ENCODE assay signal across 30 cellular contexts in the genomic region with DNA sequence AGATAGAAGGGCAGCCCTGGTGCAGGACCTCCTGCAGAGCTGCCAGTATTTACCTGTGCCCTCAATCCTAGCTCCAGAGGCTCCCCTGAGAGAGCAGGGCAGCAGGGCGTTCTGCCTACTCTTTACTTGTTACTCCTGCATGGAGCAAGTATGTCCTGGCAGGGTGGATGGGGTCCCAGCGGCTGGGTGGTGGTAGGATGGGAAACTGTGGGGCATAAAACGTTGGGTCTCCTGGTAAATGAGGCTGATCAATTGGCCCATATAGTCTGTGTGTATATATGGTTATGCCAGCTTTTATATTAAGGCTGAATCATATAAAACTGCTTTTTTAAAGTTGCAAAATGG.
"Had no signal": no experiment of that assay in that cellular context is flagged by ENCODE, and none has a peak within 500 bp of the region (broad histone marks: within the 10 kb centered on the region; RNA-seq: fewer than 3 reads in every experiment).

No MANE protein-coding gene starts in this region.

- H3K9me3 ChIP-seq: ovary, prostate gland, right lobe of liver, testis, uterus had no signal

- H3K4me3 ChIP-seq: ovary, prostate gland, right atrium auricular region, right lobe of liver, sigmoid colon, suprapubic skin, testis, tibial artery, transverse colon, upper lobe of right lung, uterus had no signal

- H3K27ac ChIP-seq: ovary, parathyroid adenoma, prostate gland, right atrium auricular region, right lobe of liver, sigmoid colon, suprapubic skin, testis, tibial artery, transverse colon, upper lobe of right lung, uterus had no signal

- H3K27ac Mint-ChIP-seq: naive thymus-derived CD8-positive, alpha-beta T cell; natural killer cell treated with Interleukin-12 subunit alpha and Interleukin-12 subunit beta and Interleukin-15 and Interleukin-18, amount 100 ng/mL, for 72 hours; nephron progenitor cell; stimulated activated memory B cell treated with anti-CD40 and anti-IgM and Interleukin-4, amounts not matched to agents 10 μg/mL and 1 μg/mL and 100 μg/mL, for 72 hours; stimulated activated naive CD8-positive, alpha-beta T cell treated with anti-CD3 and anti-CD28 coated beads, Interleukin-15, amount 100 ng/mL, for 72 hours; type B pancreatic cell had no signal

- H3K27me3 ChIP-seq: ovary, right atrium auricular region, right lobe of liver, sigmoid colon, suprapubic skin, testis, tibial artery, transverse colon, upper lobe of right lung, uterus had no signal

- ATAC-seq: naive thymus-derived CD8-positive, alpha-beta T cell; stimulated activated naive CD8-positive, alpha-beta T cell treated with anti-CD3 and anti-CD28 coated beads, Interleukin-15, amount 100 ng/mL, for 72 hours; upper lobe of right lung had no signal

- H3K4me1 ChIP-seq: parathyroid adenoma, prostate gland, testis, upper lobe of right lung, uterus had no signal

- H3K36me3 ChIP-seq: ovary, prostate gland, right atrium auricular region, right lobe of liver, sigmoid colon, suprapubic skin, transverse colon, upper lobe of right lung, uterus had no signal

- H3K9ac ChIP-seq: parathyroid adenoma had no signal

- H3K4me3 Mint-ChIP-seq: naive B cell; naive thymus-derived CD8-positive, alpha-beta T cell; natural killer cell treated with Interleukin-12 subunit alpha and Interleukin-12 subunit beta and Interleukin-15 and Interleukin-18, amount 100 ng/mL, for 72 hours; nephron progenitor cell; neural crest cell; stimulated activated memory B cell treated with anti-CD40 and anti-IgM and Interleukin-4, amounts not matched to agents 10 μg/mL and 1 μg/mL and 100 μg/mL, for 72 hours; stimulated activated naive CD8-positive, alpha-beta T cell treated with anti-CD3 and anti-CD28 coated beads, Interleukin-15, amount 100 ng/mL, for 72 hours; type B pancreatic cell had no signal

- DNase-seq: naive B cell; nephron progenitor cell; occipital lobe; ovary; retina; sigmoid colon; small intestine; stimulated activated CD4-positive, alpha-beta T cell treated with anti-CD3 and anti-CD28 coated beads, Interleukin-15, amount 100 ng/mL, for 24 hours; stimulated activated CD4-positive, alpha-beta T cell treated with anti-CD3 and anti-CD28 coated beads, Interleukin-2, amount 100 ng/mL, for 24 hours; stimulated activated CD4-positive, alpha-beta T cell treated with anti-CD3 and anti-CD28 coated beads, Interleukin-2, amount 100 ng/mL, for 48 hours; stimulated activated CD4-positive, alpha-beta T cell treated with anti-CD3 and anti-CD28 coated beads, Interleukin-4, amount 100 ng/mL, for 4 hours; stimulated activated CD8-positive, alpha-beta memory T cell treated with anti-CD3 and anti-CD28 coated beads, Interleukin-4, amount 100 ng/mL, for 48 hours; stimulated activated naive CD4-positive, alpha-beta T cell; stimulated activated naive CD8-positive, alpha-beta T cell treated with anti-CD3 and anti-CD28 coated beads, Interleukin-15, amount 100 ng/mL, for 72 hours; stimulated activated naive CD8-positive, alpha-beta T cell treated with anti-CD3 and anti-CD28 coated beads, Interleukin-15, Interleukin-2, amounts not matched to agents 100 U/mL and 50 U/mL, for 24 hours; testis; tibial artery; transverse colon; upper lobe of right lung; uterus had no signal

- H2AFZ ChIP-seq: parathyroid adenoma had no signal

- H3K4me1 Mint-ChIP-seq: naive thymus-derived CD8-positive, alpha-beta T cell; stimulated activated memory B cell treated with anti-CD40 and anti-IgM and Interleukin-4, amounts not matched to agents 10 μg/mL and 1 μg/mL and 100 μg/mL, for 72 hours; stimulated activated naive CD8-positive, alpha-beta T cell treated with anti-CD3 and anti-CD28 coated beads, Interleukin-15, amount 100 ng/mL, for 72 hours had no signal

- H3K27me3 Mint-ChIP-seq: naive thymus-derived CD8-positive, alpha-beta T cell; stimulated activated memory B cell treated with anti-CD40 and anti-IgM and Interleukin-4, amounts not matched to agents 10 μg/mL and 1 μg/mL and 100 μg/mL, for 72 hours; stimulated activated naive CD8-positive, alpha-beta T cell treated with anti-CD3 and anti-CD28 coated beads, Interleukin-15, amount 100 ng/mL, for 72 hours had no signal
